8 cellular contexts compared by ENCODE assay signal in genomic region chr17:5282639-5283217, GRCh38. TPM values are rescaled to one million over a fixed set of nuclear protein-coding genes. Genes with fewer than 3 reads are reported as not detected.
DNase-seq lines count a peak whose midpoint lies in the region; ATAC-seq and TF ChIP-seq lines count a peak whose summit lies in the region.

No MANE protein-coding gene starts in this region.

- in situ Hi-C loops in transverse colon (cut with MboI; ENCODE audit: low pct_ligation_motif_present in 1 of 4, low pct_unique_long_range_greater_than_20kb in 1 of 4, low sequenced_read_pairs in 3 of 4), result no loop called here

- no peaks in the 10 kb centered on the region for H3K27me3 Mint-ChIP-seq in activated CD8-positive, alpha-beta memory T cell treated with anti-CD3 and anti-CD28 coated beads, Interleukin-2, amount 10 ng/mL, durations not matched to agents 7 days and 5 days
- no peaks in the 10 kb centered on the region for H3K27me3 Mint-ChIP-seq in osteocyte (ENCODE audit: unreplicated experiment)

- H3K27ac Mint-ChIP-seq in activated CD8-positive, alpha-beta memory T cell treated with anti-CD3 and anti-CD28 coated beads, Interleukin-2, amount 10 ng/mL, durations not matched to agents 7 days and 5 days, result peak overlapping the region; percentile 85
- H3K27ac Mint-ChIP-seq in osteocyte (ENCODE audit: unreplicated experiment), result peak overlapping the region; percentile 79

- no peak for TF ChIP-seq RAD21 in Ishikawa (IDR thresholded peaks at IDR 0.05; ENCODE audit: low read depth)

- intact Hi-C loops in transverse colon (cut with DNase I; ENCODE audit: low total_unique reads), result no loop called here

- WGBS in transverse colon (ENCODE audit: low coverage in 1 of 2), 2 donors, result 3 to 6% methylated on average over 20 to 30 of the region's 35 CpGs

- H3K9me3 Mint-ChIP-seq in activated CD8-positive, alpha-beta memory T cell treated with anti-CD3 and anti-CD28 coated beads, Interleukin-2, amount 10 ng/mL, durations not matched to agents 7 days and 5 days (ENCODE audit: low read depth), result no peaks in the 10 kb centered on the region
- H3K9me3 Mint-ChIP-seq in osteocyte (ENCODE audit: unreplicated experiment), result no peaks in the 10 kb centered on the region

- no peak for TF ChIP-seq CTCF in fibroblast of mammary gland (conservative IDR thresholded peaks at IDR 0.05; ENCODE audit: control insufficient read depth, insufficient read depth, low read depth, low read length)
- no peak for TF ChIP-seq CTCF in osteocyte (IDR thresholded peaks at IDR 0.05)
- no peak for TF ChIP-seq CTCF in transverse colon (IDR thresholded peaks at IDR 0.05)

- DNase-seq in activated CD8-positive, alpha-beta memory T cell treated with anti-CD3 and anti-CD28 coated beads, Interleukin-2, amount 10 ng/mL, durations not matched to agents 7 days and 5 days, result peak; percentile 51
- DNase-seq in fibroblast of mammary gland (ENCODE audit: low read depth) (no peak), osteocyte (ENCODE audit: extremely low spot score, unreplicated experiment) (no peak), transverse colon (peak; percentile 15), NCI-H2081 treated with DMSO at 0.1 percent for 48 hours (lab: John Stamatoyannopoulos, UW) (no peak), NCI-H1105 treated with DMSO at 0.1 percent for 48 hours (lab: John Stamatoyannopoulos, UW) (no peak)

- peaks cover 3 to 37% (median 15%) of the 10 kb centered on the region in 4 donors for H3K4me1 ChIP-seq in transverse colon

- H3K36me3 Mint-ChIP-seq in activated CD8-positive, alpha-beta memory T cell treated with anti-CD3 and anti-CD28 coated beads, Interleukin-2, amount 10 ng/mL, durations not matched to agents 7 days and 5 days, result peaks cover 8% of the 10 kb centered on the region
- no peaks in the 10 kb centered on the region for H3K36me3 Mint-ChIP-seq in osteocyte (ENCODE audit: unreplicated experiment)

- no peaks in the 10 kb centered on the region for H3K9me3 ChIP-seq in transverse colon

- peaks cover 30% of the 10 kb centered on the region for H3K4me1 Mint-ChIP-seq in activated CD8-positive, alpha-beta memory T cell treated with anti-CD3 and anti-CD28 coated beads, Interleukin-2, amount 10 ng/mL, durations not matched to agents 7 days and 5 days
- H3K4me1 Mint-ChIP-seq in osteocyte (ENCODE audit: unreplicated experiment), result peaks cover 27% of the 10 kb centered on the region

- TF ChIP-seq POLR2A in transverse colon (IDR thresholded peaks at IDR 0.05), result no peak

- H3K36me3 ChIP-seq in transverse colon, result no peaks in the 10 kb centered on the region

- CTCF ChIA-PET in activated CD8-positive, alpha-beta memory T cell treated with anti-CD3 and anti-CD28 coated beads, Interleukin-2, amount 10 ng/mL, durations not matched to agents 7 days and 5 days (lab: Charles Lee), result interaction anchor here (0.6 to 3.1 kb wide), 4 partner anchors 25 to 156 kb away, joined by 3 to 13 read pairs (median 4); partner anchors contain the start of gene C1QBP

- H3K4me3 ChIP-seq in fibroblast of mammary gland (ENCODE audit: control insufficient read depth, low read depth, low read length), result peak overlapping the region; percentile 68
- H3K4me3 ChIP-seq in transverse colon, result peak overlapping the region; percentile 43 to 97 (median 79)

- peak overlapping the region; percentile 83 to 98 (median 94) for H3K27ac ChIP-seq in transverse colon

- no peak for TF ChIP-seq EP300 in Ishikawa (IDR thresholded peaks at IDR 0.05; ENCODE audit: borderline replicate concordance)
- TF ChIP-seq EP300 in transverse colon (IDR thresholded peaks at IDR 0.05; ENCODE audit: low read depth), result no peak

- H3K4me3 Mint-ChIP-seq in activated CD8-positive, alpha-beta memory T cell treated with anti-CD3 and anti-CD28 coated beads, Interleukin-2, amount 10 ng/mL, durations not matched to agents 7 days and 5 days, result peak overlapping the region; percentile 83
- H3K4me3 Mint-ChIP-seq in osteocyte (ENCODE audit: unreplicated experiment), result peak overlapping the region; percentile 83

- ATAC-seq in GM18861 (IDR thresholded peaks at IDR 0.05; ENCODE audit: unreplicated experiment), result peak; percentile 13
- ATAC-seq in activated CD8-positive, alpha-beta memory T cell treated with anti-CD3 and anti-CD28 coated beads, Interleukin-2, amount 10 ng/mL, durations not matched to agents 7 days and 5 days, result no peak

- H3K27me3 ChIP-seq in transverse colon, result no peaks in the 10 kb centered on the region

TF ChIP-seq in Ishikawa, 13 proteins besides CTCF, POLR2A, EP300 and RAD21:
- TF ChIP-seq NFIC (IDR thresholded peaks at IDR 0.05), result no peak
- TF ChIP-seq TEAD4 (IDR thresholded peaks at IDR 0.05), result no peak
- no peak for TF ChIP-seq REST (IDR thresholded peaks at IDR 0.05; ENCODE audit: low read depth)
- TF ChIP-seq EGR1 (IDR thresholded peaks at IDR 0.05), result 0 out of 2 replicates have a peak, but pooled peaks have one; percentile 11

RNA-seq across cellular contexts. Expression of gene RABEP1, which starts 0.6 kb away (rescaled TPM):
- total RNA-seq in activated CD8-positive, alpha-beta memory T cell treated with anti-CD3 and anti-CD28 coated beads, Interleukin-2, amount 10 ng/mL, durations not matched to agents 7 days and 5 days, result 10 to 100 TPM; 35.1 to 38.0 TPM
- total RNA-seq in osteocyte (50.1 and 57.7 TPM in 2 replicates), transverse colon (10 to 100 TPM; 23.6 to 43.8 (median 36.0) TPM)

RNA-seq across cellular contexts. Expression of gene SCIMP, which starts 48.1 kb away (rescaled TPM):
- total RNA-seq in activated CD8-positive, alpha-beta memory T cell treated with anti-CD3 and anti-CD28 coated beads, Interleukin-2, amount 10 ng/mL, durations not matched to agents 7 days and 5 days, result not detected
- total RNA-seq in osteocyte (not detected in 2 replicates), transverse colon (1 to 10 TPM in 2 of 4 donors, under 1 TPM in 1, not detected in 1; 0.82 to 9.1 (median 2.6) TPM)

Comparison
In these comparisons a context has a peak if more than half of its experiments do, and no peak if none do; other contexts are left out.
1. DNase-seq: peak in activated CD8-positive, alpha-beta memory T cell treated with anti-CD3 and anti-CD28 coated beads, Interleukin-2, amount 10 ng/mL, durations not matched to agents 7 days and 5 days (single experiment) and transverse colon (single experiment); none in fibroblast of mammary gland (single experiment), osteocyte (single experiment), NCI-H2081 treated with DMSO at 0.1 percent for 48 hours (single experiment) and NCI-H1105 treated with DMSO at 0.1 percent for 48 hours (single experiment).